ENCODE assay signal across 8 cellular contexts in the genomic region with DNA sequence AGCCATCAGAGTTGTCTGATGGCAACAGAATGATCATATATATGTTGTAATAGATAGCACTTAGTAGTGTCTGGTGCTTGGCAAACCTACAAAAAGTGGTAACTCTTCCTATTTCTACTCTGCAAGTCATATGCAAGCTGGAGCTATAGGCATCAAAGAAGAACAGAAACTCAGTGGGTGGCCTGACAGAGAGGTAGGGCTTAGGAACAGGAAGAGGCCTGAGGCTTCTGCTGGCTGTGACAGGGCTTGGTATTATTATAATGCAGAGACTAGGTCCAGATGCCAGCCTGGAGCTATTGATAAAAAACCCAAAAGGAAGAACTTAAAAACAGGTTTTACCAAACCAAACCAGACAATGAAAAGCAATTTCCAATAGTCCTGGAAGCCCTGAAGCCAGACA. TPM values are rescaled to one million over a fixed set of nuclear protein-coding genes. Genes with fewer than 3 reads are reported as not detected.
DNase-seq lines count a peak whose midpoint lies in the region; ATAC-seq and TF ChIP-seq lines count a peak whose summit lies in the region.

No MANE protein-coding gene starts in this region.

- peaks cover 26% of the 10 kb centered on the region for H3K36me3 Mint-ChIP-seq in activated naive CD8-positive, alpha-beta T cell treated with anti-CD3 and anti-CD28 coated beads, Interleukin-2, amount 10 ng/mL, durations not matched to agents 7 days and 5 days

- ATAC-seq in GM18498 (IDR thresholded peaks at IDR 0.05; ENCODE audit: unreplicated experiment) (peak; percentile 56), GM21526 (IDR thresholded peaks at IDR 0.05; ENCODE audit: low FRiP score, unreplicated experiment) (peak; percentile 61), gastroesophageal sphincter (no peak), omental fat pad (ENCODE audit: low FRiP score) (no peak)
- peak; percentile 69 for ATAC-seq in activated naive CD8-positive, alpha-beta T cell treated with anti-CD3 and anti-CD28 coated beads, Interleukin-2, amount 10 ng/mL, durations not matched to agents 7 days and 5 days (ENCODE audit: low read depth)

- peaks cover 80% of the 10 kb centered on the region for H3K36me3 ChIP-seq in HUES48 (ENCODE audit: control insufficient read depth, insufficient read depth, low read length)
- peaks cover 0 to 82% of the 10 kb centered on the region in 2 donors for H3K36me3 ChIP-seq in gastroesophageal sphincter

- H3K27me3 ChIP-seq in HUES48 (ENCODE audit: control insufficient read depth, insufficient read depth, low read length) (no peaks in the 10 kb centered on the region), gastroesophageal sphincter (no peaks in the 10 kb centered on the region)

- peak overlapping the region; percentile 54 for H3K4me3 Mint-ChIP-seq in activated naive CD8-positive, alpha-beta T cell treated with anti-CD3 and anti-CD28 coated beads, Interleukin-2, amount 10 ng/mL, durations not matched to agents 7 days and 5 days

- H3K9ac ChIP-seq in HUES48 (ENCODE audit: low read depth, low read length), result no peak overlapping the region

- peak overlapping the region; percentile 66 for H3K27ac ChIP-seq in HUES48 (ENCODE audit: low read depth, low read length)
- H3K27ac ChIP-seq in gastroesophageal sphincter, result peak overlapping the region in 1 of 4 donors; percentile 3

- peaks cover 27% of the 10 kb centered on the region for H3K4me1 Mint-ChIP-seq in activated naive CD8-positive, alpha-beta T cell treated with anti-CD3 and anti-CD28 coated beads, Interleukin-2, amount 10 ng/mL, durations not matched to agents 7 days and 5 days

- TF ChIP-seq POLR2A in gastroesophageal sphincter (IDR thresholded peaks at IDR 0.05), result no peak

- no peaks in the 10 kb centered on the region for H3K9me3 Mint-ChIP-seq in activated naive CD8-positive, alpha-beta T cell treated with anti-CD3 and anti-CD28 coated beads, Interleukin-2, amount 10 ng/mL, durations not matched to agents 7 days and 5 days

- no peaks in the 10 kb centered on the region for H3K27me3 Mint-ChIP-seq in activated naive CD8-positive, alpha-beta T cell treated with anti-CD3 and anti-CD28 coated beads, Interleukin-2, amount 10 ng/mL, durations not matched to agents 7 days and 5 days

- no peak overlapping the region for H3K4me3 ChIP-seq in HUES48 (ENCODE audit: low read depth, low read length)
- H3K4me3 ChIP-seq in gastroesophageal sphincter, result no peak overlapping the region

- DNase-seq in activated naive CD8-positive, alpha-beta T cell treated with anti-CD3 and anti-CD28 coated beads, Interleukin-2, amount 10 ng/mL, durations not matched to agents 7 days and 5 days, result no peak
- DNase-seq in omental fat pad (ENCODE audit: low spot score), result no peak
- DNase-seq in NCI-H1048 (lab: John Stamatoyannopoulos, UW), result no peak
- no peak for DNase-seq in T-helper 9 cell

- TF ChIP-seq CTCF in gastroesophageal sphincter (IDR thresholded peaks at IDR 0.05) (no peak), omental fat pad (IDR thresholded peaks at IDR 0.05) (no peak)

- H3K9me3 ChIP-seq in HUES48 (ENCODE audit: control insufficient read depth, insufficient read depth, low read length), result no peaks in the 10 kb centered on the region
- H3K9me3 ChIP-seq in gastroesophageal sphincter, result no peaks in the 10 kb centered on the region

- TF ChIP-seq EP300 in gastroesophageal sphincter (IDR thresholded peaks at IDR 0.05), result no peak

- H3K4me1 ChIP-seq in HUES48 (ENCODE audit: control insufficient read depth, insufficient read depth, low read length) (peaks cover 12% of the 10 kb centered on the region), gastroesophageal sphincter (peaks cover 0 to 9% (median 0%) of the 10 kb centered on the region in 3 donors)

- POLR2A ChIA-PET in activated naive CD8-positive, alpha-beta T cell treated with anti-CD3 and anti-CD28 coated beads, Interleukin-2, amount 10 ng/mL, durations not matched to agents 7 days and 5 days (lab: Charles Lee), result interaction anchor here (0.7 to 3.6 kb wide), 4 partner anchors 10 to 31 kb away, joined by 3 to 41 read pairs (median 6); partner anchors contain the start of genes HDAC3 and RELL2

- peak overlapping the region; percentile 83 for H3K27ac Mint-ChIP-seq in activated naive CD8-positive, alpha-beta T cell treated with anti-CD3 and anti-CD28 coated beads, Interleukin-2, amount 10 ng/mL, durations not matched to agents 7 days and 5 days

RNA-seq across cellular contexts. Expression of gene DIAPH1, which starts 4.4 kb away (rescaled TPM):
- total RNA-seq in activated naive CD8-positive, alpha-beta T cell treated with anti-CD3 and anti-CD28 coated beads, Interleukin-2, amount 10 ng/mL, durations not matched to agents 7 days and 5 days, result 100 to 1,000 TPM; 244 to 256 TPM
- 10 to 100 TPM; 35.2 to 62.3 (median 53.4) TPM for total RNA-seq in gastroesophageal sphincter
- 10 to 100 TPM; 35.5 to 93.2 (median 47.9) TPM for total RNA-seq in omental fat pad

RNA-seq across cellular contexts. Expression of gene HDAC3, which starts 13.5 kb away (rescaled TPM):
- total RNA-seq in activated naive CD8-positive, alpha-beta T cell treated with anti-CD3 and anti-CD28 coated beads, Interleukin-2, amount 10 ng/mL, durations not matched to agents 7 days and 5 days, result 10 to 100 TPM; 85.8 to 89.6 TPM
- total RNA-seq in gastroesophageal sphincter (10 to 100 TPM; 35.4 to 77.8 (median 37.7) TPM), omental fat pad (10 to 100 TPM; 31.5 to 50.6 (median 38.5) TPM)

RNA-seq across cellular contexts. Expression of gene RELL2, which starts 13.6 kb away (rescaled TPM):
- 10 to 100 TPM; 31.4 to 31.6 TPM for total RNA-seq in activated naive CD8-positive, alpha-beta T cell treated with anti-CD3 and anti-CD28 coated beads, Interleukin-2, amount 10 ng/mL, durations not matched to agents 7 days and 5 days
- total RNA-seq in gastroesophageal sphincter (1 to 10 TPM; 2.3 to 5.4 (median 2.8) TPM), omental fat pad (1 to 10 TPM; 1.0 to 4.3 (median 2.9) TPM)

RNA-seq across cellular contexts. Expression of gene FCHSD1, which starts 28.0 kb away (rescaled TPM):
- 10 to 100 TPM; 98.3 to 99.1 TPM for total RNA-seq in activated naive CD8-positive, alpha-beta T cell treated with anti-CD3 and anti-CD28 coated beads, Interleukin-2, amount 10 ng/mL, durations not matched to agents 7 days and 5 days
- total RNA-seq in gastroesophageal sphincter (10 to 100 TPM in 3 of 4 donors, 1 to 10 TPM in 1; 8.2 to 14.8 (median 13.3) TPM), omental fat pad (10 to 100 TPM; 11.2 to 19.7 (median 15.5) TPM)

RNA-seq across cellular contexts. Expression of gene ARAP3, which starts 58.8 kb away (rescaled TPM):
- total RNA-seq in activated naive CD8-positive, alpha-beta T cell treated with anti-CD3 and anti-CD28 coated beads, Interleukin-2, amount 10 ng/mL, durations not matched to agents 7 days and 5 days, result 10 to 100 TPM; 17.0 to 17.9 TPM
- total RNA-seq in gastroesophageal sphincter (1 to 10 TPM; 5.3 to 7.2 (median 6.2) TPM), omental fat pad (10 to 100 TPM in 1 of 4 donors, 1 to 10 TPM in 3; 2.6 to 36.1 (median 9.1) TPM)

Comparison
In these comparisons a context has a peak if more than half of its experiments do, and no peak if none do; other contexts are left out.
1. ATAC-seq: peak in GM18498 (single experiment), GM21526 (single experiment) and activated naive CD8-positive, alpha-beta T cell treated with anti-CD3 and anti-CD28 coated beads, Interleukin-2, amount 10 ng/mL, durations not matched to agents 7 days and 5 days (single experiment); none in gastroesophageal sphincter (single experiment) and omental fat pad (single experiment).
2. RNA of gene RELL2, which starts 13.6 kb away (total RNA-seq): 31.4 to 31.6 TPM in activated naive CD8-positive, alpha-beta T cell treated with anti-CD3 and anti-CD28 coated beads, Interleukin-2, amount 10 ng/mL, durations not matched to agents 7 days and 5 days; 2.3 to 5.4 TPM in gastroesophageal sphincter and 1.0 to 4.3 TPM in omental fat pad; every median in the first group is over 4 times any median in the second.